Comparison of ENCODE assay signal across 1 cellular context in genomic region chr14:39369029-39369428, GRCh38.
TF ChIP-seq lines count a peak whose summit lies in the region.

No MANE protein-coding gene starts in this region.

TF ChIP-seq in GM23338, 12 proteins besides CTCF, POLR2A, EP300 and RAD21 (continued from another document):
- TF ChIP-seq ZNF462 (CRISPR knock-in tag; IDR thresholded peaks at IDR 0.05) (no peak), ETS1 (IDR thresholded peaks at IDR 0.05) (no peak)
- TF ChIP-seq, protein P1, sequence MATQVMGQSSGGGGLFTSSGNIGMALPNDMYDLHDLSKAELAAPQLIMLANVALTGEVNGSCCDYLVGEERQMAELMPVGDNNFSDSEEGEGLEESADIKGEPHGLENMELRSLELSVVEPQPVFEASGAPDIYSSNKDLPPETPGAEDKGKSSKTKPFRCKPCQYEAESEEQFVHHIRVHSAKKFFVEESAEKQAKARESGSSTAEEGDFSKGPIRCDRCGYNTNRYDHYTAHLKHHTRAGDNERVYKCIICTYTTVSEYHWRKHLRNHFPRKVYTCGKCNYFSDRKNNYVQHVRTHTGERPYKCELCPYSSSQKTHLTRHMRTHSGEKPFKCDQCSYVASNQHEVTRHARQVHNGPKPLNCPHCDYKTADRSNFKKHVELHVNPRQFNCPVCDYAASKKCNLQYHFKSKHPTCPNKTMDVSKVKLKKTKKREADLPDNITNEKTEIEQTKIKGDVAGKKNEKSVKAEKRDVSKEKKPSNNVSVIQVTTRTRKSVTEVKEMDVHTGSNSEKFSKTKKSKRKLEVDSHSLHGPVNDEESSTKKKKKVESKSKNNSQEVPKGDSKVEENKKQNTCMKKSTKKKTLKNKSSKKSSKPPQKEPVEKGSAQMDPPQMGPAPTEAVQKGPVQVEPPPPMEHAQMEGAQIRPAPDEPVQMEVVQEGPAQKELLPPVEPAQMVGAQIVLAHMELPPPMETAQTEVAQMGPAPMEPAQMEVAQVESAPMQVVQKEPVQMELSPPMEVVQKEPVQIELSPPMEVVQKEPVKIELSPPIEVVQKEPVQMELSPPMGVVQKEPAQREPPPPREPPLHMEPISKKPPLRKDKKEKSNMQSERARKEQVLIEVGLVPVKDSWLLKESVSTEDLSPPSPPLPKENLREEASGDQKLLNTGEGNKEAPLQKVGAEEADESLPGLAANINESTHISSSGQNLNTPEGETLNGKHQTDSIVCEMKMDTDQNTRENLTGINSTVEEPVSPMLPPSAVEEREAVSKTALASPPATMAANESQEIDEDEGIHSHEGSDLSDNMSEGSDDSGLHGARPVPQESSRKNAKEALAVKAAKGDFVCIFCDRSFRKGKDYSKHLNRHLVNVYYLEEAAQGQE (IDR thresholded peaks at IDR 0.05; ENCODE audit: unreplicated experiment): no peak
TF ChIP-seq in GM23338: peak in this region for 0.
